8 cellular contexts compared by ENCODE assay signal in genomic region chr11:2886191-2886894, GRCh38. TPM values are rescaled to one million over a fixed set of nuclear protein-coding genes. Genes with fewer than 3 reads are reported as not detected.
DNase-seq lines count a peak whose midpoint lies in the region; ATAC-seq and TF ChIP-seq lines count a peak whose summit lies in the region.

No MANE protein-coding gene starts in this region.

- TF ChIP-seq CTCF in HEK293 (tag by site-specific recombination; IDR thresholded peaks at IDR 0.05) (no peak), spleen (IDR thresholded peaks at IDR 0.05 in 8 of 11, conservative IDR thresholded peaks at IDR 0.05 in 3 of 11) (peak in 1 of 11 experiments; percentile 7)

- POLR2A ChIA-PET in HEK293 (lab: Yijun Ruan, JAX), result interaction anchor here (0.7 to 2.5 kb wide), 3 partner anchors 43 to 352 kb away, joined by 3 to 10 read pairs (median 4); partner anchors contain the start of genes KCNQ1OT1 and PHLDA2

- no CpG with 5 or more reads among the region's 49 CpGs for WGBS in iPS DF 6.9 (ENCODE audit: insufficient coverage, insufficient read length)
- 11 to 23% (median 17%) methylated on average over 3 to 49 of the region's 49 CpGs for WGBS in spleen, 5 donors

- H3K9me3 ChIP-seq in HEK293 (ENCODE audit: control insufficient read depth, insufficient read depth, low read depth, low read length), result no peaks in the 10 kb centered on the region
- H3K9me3 ChIP-seq in iPS DF 6.9 (ENCODE audit: control insufficient read depth, insufficient read depth, low read length), result no peaks in the 10 kb centered on the region
- H3K9me3 ChIP-seq in spleen, result no peaks in the 10 kb centered on the region

- H3K27me3 ChIP-seq in iPS DF 6.9 (ENCODE audit: control insufficient read depth, insufficient read depth, low read length) (peaks cover 6% of the 10 kb centered on the region; the same call in 1 of the 2 replicates), spleen (replicated peaks in 1 of 7) (peaks cover 0 to 38% (median 13%) of the 10 kb centered on the region in 7 donors)

- H3K36me3 ChIP-seq in HEK293 (ENCODE audit: control insufficient read depth in 2 of 2, insufficient read depth in 1 of 2, low read length in 2 of 2) (no peaks in the 10 kb centered on the region), iPS DF 6.9 (ENCODE audit: control insufficient read depth, insufficient read depth, low read length) (no peaks in the 10 kb centered on the region), spleen (no peaks in the 10 kb centered on the region)

- no peak for ATAC-seq in GM21528 (IDR thresholded peaks at IDR 0.05; ENCODE audit: low FRiP score, unreplicated experiment)

- DNase-seq in ELF-1 (ENCODE audit: low read depth, low spot score), result peak; percentile 74
- DNase-seq in activated T-cell treated with anti-CD3 and anti-CD28 coated beads, Interleukin-2, amount 50 U/mL, for 48 hours, result peak; percentile 42 to 44
- DNase-seq in iPS DF 6.9 (ENCODE audit: low read depth, low spot score), result no peak
- DNase-seq in spleen, result peak; percentile 91
- DNase-seq in NCI-H345 treated with DMSO at 0.1 percent for 48 hours (lab: John Stamatoyannopoulos, UW; ENCODE audit: unreplicated experiment), result no peak
- DNase-seq in NCI-H2081 treated with DMSO at 0.1 percent for 48 hours (lab: John Stamatoyannopoulos, UW), result no peak

- H3K4me3 ChIP-seq in HEK293 (ENCODE audit: low read depth, low read length) (no peak overlapping the region), iPS DF 6.9 (ENCODE audit: low read length) (peak overlapping the region; percentile 21; the same call in 1 of the 2 replicates), spleen (peak overlapping the region; percentile 34 to 94 (median 50))

- CTCF ChIA-PET in HEK293 (lab: Yijun Ruan, JAX), result interaction anchor here (0.6 to 16.8 kb wide), 5 partner anchors 9 to 353 kb away, joined by 3 to 456 read pairs (median 4); no protein-coding TSS in a partner anchor

- H3K4me1 ChIP-seq in HEK293 (ENCODE audit: control insufficient read depth, insufficient read depth, low read length) (no peaks in the 10 kb centered on the region), iPS DF 6.9 (ENCODE audit: control insufficient read depth, insufficient read depth, low read length) (peaks cover 12% of the 10 kb centered on the region), spleen (peaks cover 4 to 81% (median 51%) of the 10 kb centered on the region in 6 donors)

- intact Hi-C loops in spleen (cut with DNase I; ENCODE audit: low total_unique reads), result no loop called here

- H3K27ac ChIP-seq in HEK293 (ENCODE audit: extremely low read depth, low read depth, low read length) (no peak overlapping the region), iPS DF 6.9 (ENCODE audit: low read length) (no peak overlapping the region), spleen (peak overlapping the region in 6 of 8 donors; percentile 38 to 73 (median 66))

- no peak for TF ChIP-seq POLR2A in spleen (IDR thresholded peaks at IDR 0.05)

TF ChIP-seq in HEK293, 187 proteins besides CTCF, POLR2A, EP300 and RAD21:
- TF ChIP-seq GLIS2 (tag by site-specific recombination; IDR thresholded peaks at IDR 0.05) (0 out of 2 replicates have a peak, but pooled peaks have one; percentile 12), ZNF37A (tag by site-specific recombination; IDR thresholded peaks at IDR 0.05) (no peak), ZNF530 (tag by site-specific recombination; IDR thresholded peaks at IDR 0.05; ENCODE audit: low read depth) (no peak), ZSCAN4 (tag by site-specific recombination; IDR thresholded peaks at IDR 0.05) (0 out of 2 replicates have a peak, but pooled peaks have one; percentile 31), ZNF610 (tag by site-specific recombination; IDR thresholded peaks at IDR 0.05; ENCODE audit: borderline replicate concordance) (no peak), MEIS1 (CRISPR knock-in tag; IDR thresholded peaks at IDR 0.05; ENCODE audit: borderline replicate concordance) (no peak)

RNA-seq across cellular contexts. Expression of gene CDKN1C, which starts 0.8 kb away (rescaled TPM):
- total RNA-seq in spleen, result 10 to 100 TPM in 6 of 7 donors, 1 to 10 TPM in 1; 7.8 to 40.4 (median 20.7) TPM
- 10 to 100 TPM in 2 of 3 donors, 1 to 10 TPM in 1; 5.4 to 14.6 (median 11.7) TPM for polyA plus RNA-seq in spleen

RNA-seq across cellular contexts. Expression of gene PHLDA2, which starts 42.9 kb away (rescaled TPM):
- 1 to 10 TPM in 6 of 7 donors, not detected in 1; 1.4 to 3.5 (median 1.7) TPM for total RNA-seq in spleen
- polyA plus RNA-seq in spleen, result 1 to 10 TPM; 1.5 to 2.9 (median 2.5) TPM

Comparison
In these comparisons a context has a peak if more than half of its experiments do, and no peak if none do; other contexts are left out.
1. DNase-seq: peak in ELF-1 (single experiment), activated T-cell treated with anti-CD3 and anti-CD28 coated beads, Interleukin-2, amount 50 U/mL, for 48 hours (2 of 2) and spleen (single experiment); none in iPS DF 6.9 (single experiment), NCI-H345 treated with DMSO at 0.1 percent for 48 hours (single experiment) and NCI-H2081 treated with DMSO at 0.1 percent for 48 hours (single experiment).
2. H3K27ac ChIP-seq: peak in spleen (6 of 8); none in HEK293 (single experiment) and iPS DF 6.9 (single experiment).